ENCODE assay signal across 3 cellular contexts in genomic region chr5:177812160-177812743, GRCh38. TPM values are rescaled to one million over a fixed set of nuclear protein-coding genes. Genes with fewer than 3 reads are reported as not detected.
"Had no signal": no experiment of that assay in that cellular context is flagged by ENCODE, and none has a peak within 500 bp of the region (broad histone marks: within the 10 kb centered on the region; RNA-seq: fewer than 3 reads in every experiment).

No MANE protein-coding gene starts in this region.

RNA-seq across cellular contexts. Expression of gene FAM153A, which starts 29.6 kb away (rescaled TPM):
- total RNA-seq: foreskin keratinocyte, glomerular endothelial cell, osteoblast had no signal
